ENCODE assay signal across 22 cellular contexts in the genomic region with DNA sequence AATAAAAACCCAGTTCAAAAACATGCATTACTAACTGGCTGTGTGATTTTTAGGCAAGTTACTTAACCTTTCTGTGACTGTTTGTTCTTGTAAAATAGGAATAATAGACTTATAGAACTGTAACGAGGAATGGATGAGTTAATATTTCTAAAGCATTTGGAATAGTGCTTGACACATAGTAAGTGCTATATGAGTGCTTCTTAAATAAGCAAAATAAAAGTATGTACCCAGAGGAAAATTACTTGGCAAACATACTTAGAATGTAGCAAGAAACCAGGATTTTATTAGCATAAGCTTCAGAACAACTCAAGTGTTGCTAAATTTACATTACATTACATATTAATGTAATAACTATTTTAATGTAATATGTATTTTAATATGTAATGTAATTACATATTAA. TPM values are rescaled to one million over a fixed set of nuclear protein-coding genes. Genes with fewer than 3 reads are reported as not detected.
DNase-seq lines count a peak whose midpoint lies in the region; ATAC-seq, FAIRE-seq and TF ChIP-seq lines count a peak whose summit lies in the region.
"Had no signal": no experiment of that assay in that cellular context is flagged by ENCODE, and none has a peak within 500 bp of the region (broad histone marks: within the 10 kb centered on the region; RNA-seq: fewer than 3 reads in every experiment).

No MANE protein-coding gene starts in this region.

- no peaks in the 10 kb centered on the region for H3K27me3 Mint-ChIP-seq in activated naive CD8-positive, alpha-beta T cell
- H3K27me3 Mint-ChIP-seq in activated naive CD8-positive, alpha-beta T cell treated with anti-CD3 and anti-CD28 coated beads, Interleukin-2, amount 50 U/mL, for 24 hours, result no peaks in the 10 kb centered on the region
- H3K27me3 Mint-ChIP-seq in effector memory CD8-positive, alpha-beta T cell, result no peaks in the 10 kb centered on the region
- H3K27me3 Mint-ChIP-seq in endodermal cell (ENCODE audit: insufficient read depth), result no peaks in the 10 kb centered on the region
- H3K27me3 Mint-ChIP-seq: T-cell had no signal

- 96 to 100% methylated on average over 1 of the region's 1 CpG for WGBS in endodermal cell (ENCODE audit: insufficient coverage in 1 of 2, insufficient read length in 1 of 2), 2 experiments

- H3K36me3 Mint-ChIP-seq in activated naive CD8-positive, alpha-beta T cell, result peaks cover 5% of the 10 kb centered on the region
- peaks cover 21% of the 10 kb centered on the region for H3K36me3 Mint-ChIP-seq in activated naive CD8-positive, alpha-beta T cell treated with anti-CD3 and anti-CD28 coated beads, Interleukin-2, amount 50 U/mL, for 24 hours (ENCODE audit: low read depth)
- peaks cover 10% of the 10 kb centered on the region for H3K36me3 Mint-ChIP-seq in effector memory CD8-positive, alpha-beta T cell (ENCODE audit: insufficient read depth)
- H3K36me3 Mint-ChIP-seq in endodermal cell (ENCODE audit: low read depth), result peaks cover 21% of the 10 kb centered on the region

- H3K9me3 ChIP-seq in lower lobe of right lung, result no peaks in the 10 kb centered on the region
- H3K9me3 ChIP-seq in endodermal cell (ENCODE audit: control insufficient read depth, low read length), result no peaks in the 10 kb centered on the region
- H3K9me3 ChIP-seq: HAP-1, SJSA1 had no signal

- H3K4me3 ChIP-seq in lower lobe of right lung (no peak overlapping the region), endodermal cell (ENCODE audit: low read length) (no peak overlapping the region)
- H3K4me3 ChIP-seq: GM23248, HAP-1, SJSA1 had no signal

- H3K9me3 Mint-ChIP-seq in activated naive CD8-positive, alpha-beta T cell (ENCODE audit: low read depth), result no peaks in the 10 kb centered on the region
- H3K9me3 Mint-ChIP-seq in activated naive CD8-positive, alpha-beta T cell treated with anti-CD3 and anti-CD28 coated beads, Interleukin-2, amount 50 U/mL, for 24 hours, result no peaks in the 10 kb centered on the region
- no peaks in the 10 kb centered on the region for H3K9me3 Mint-ChIP-seq in effector memory CD8-positive, alpha-beta T cell
- no peaks in the 10 kb centered on the region for H3K9me3 Mint-ChIP-seq in endodermal cell
- H3K9me3 Mint-ChIP-seq: HFFc6, T-cell had no signal

- intact Hi-C loops in lower lobe of right lung (cut with DNase I), result no loop called here

- H3K36me3 ChIP-seq in lower lobe of right lung, result no peaks in the 10 kb centered on the region
- peaks cover 30% of the 10 kb centered on the region for H3K36me3 ChIP-seq in endodermal cell (ENCODE audit: control insufficient read depth, insufficient read depth, low read length)
- H3K36me3 ChIP-seq: HAP-1 had no signal

- peaks cover 18% of the 10 kb centered on the region for H3K4me1 ChIP-seq in lower lobe of right lung
- H3K4me1 ChIP-seq in endodermal cell (ENCODE audit: control insufficient read depth, insufficient read depth, low read length), result no peaks in the 10 kb centered on the region
- H3K4me1 ChIP-seq: SJSA1 had no signal

- no peak overlapping the region for H3K4me3 Mint-ChIP-seq in activated naive CD8-positive, alpha-beta T cell
- H3K4me3 Mint-ChIP-seq in activated naive CD8-positive, alpha-beta T cell treated with anti-CD3 and anti-CD28 coated beads, Interleukin-2, amount 50 U/mL, for 24 hours, result no peak overlapping the region
- H3K4me3 Mint-ChIP-seq in effector memory CD8-positive, alpha-beta T cell, result no peak overlapping the region
- no peak overlapping the region for H3K4me3 Mint-ChIP-seq in endodermal cell
- H3K4me3 Mint-ChIP-seq: HFFc6, T-cell had no signal

- H3K27ac ChIP-seq in lower lobe of right lung (no peak overlapping the region), endodermal cell (ENCODE audit: low read depth, low read length) (no peak overlapping the region)
- H3K27ac ChIP-seq: GM23248, SJSA1 had no signal

- DNase-seq in activated naive CD8-positive, alpha-beta T cell treated with anti-CD3 and anti-CD28 coated beads, Interleukin-2, amount 50 U/mL, for 24 hours, result no peak
- DNase-seq in lower lobe of right lung (no peak), endodermal cell (no peak)
- no peak for DNase-seq in effector memory CD8-positive, alpha-beta T cell
- DNase-seq: Calu3; GM23248; HFFc6; KBM-7; MV-4-11; NCI-H2081; NCI-H2171 treated with DMSO at 0.1 percent for 48 hours; NCI-H524; NCI-H748 treated with DMSO at 0.1 percent for 48 hours; NK-92 treated with Interleukin-12 subunit alpha and Interleukin-12 subunit beta, amount 100 ng/mL, for 24 hours; PC-3; T-cell had no signal

- TF ChIP-seq CTCF in lower lobe of right lung (IDR thresholded peaks at IDR 0.05) (no peak), endodermal cell (conservative IDR thresholded peaks at IDR 0.05) (no peak)

- H3K27me3 ChIP-seq in lower lobe of right lung (ENCODE audit: low read depth) (no peaks in the 10 kb centered on the region), endodermal cell (ENCODE audit: control insufficient read depth, insufficient read depth, low read length, poor library complexity, severe bottlenecking) (no peaks in the 10 kb centered on the region)
- H3K27me3 ChIP-seq: SJSA1 had no signal

- ATAC-seq in activated naive CD8-positive, alpha-beta T cell treated with anti-CD3 and anti-CD28 coated beads, Interleukin-2, amount 50 U/mL, for 24 hours, result no peak
- ATAC-seq in lower lobe of right lung (peak; percentile 80 to 95), GM18498 (IDR thresholded peaks at IDR 0.05; ENCODE audit: unreplicated experiment) (no peak)
- ATAC-seq in effector memory CD8-positive, alpha-beta T cell (replicated peaks), result no peak
- ATAC-seq: PC-3, Right ventricle myocardium inferior, T-cell had no signal

- no peak overlapping the region for H3K9ac ChIP-seq in endodermal cell (ENCODE audit: extremely low read depth, low read length, poor library complexity, severe bottlenecking)
- H3K9ac ChIP-seq: GM23248 had no signal

- H3K27ac Mint-ChIP-seq in activated naive CD8-positive, alpha-beta T cell, result peak overlapping the region; percentile 41
- no peak overlapping the region for H3K27ac Mint-ChIP-seq in activated naive CD8-positive, alpha-beta T cell treated with anti-CD3 and anti-CD28 coated beads, Interleukin-2, amount 50 U/mL, for 24 hours
- H3K27ac Mint-ChIP-seq in effector memory CD8-positive, alpha-beta T cell, result no peak overlapping the region
- H3K27ac Mint-ChIP-seq in endodermal cell, result no peak overlapping the region
- H3K27ac Mint-ChIP-seq: HFFc6, T-cell had no signal

- H3K4me1 Mint-ChIP-seq in activated naive CD8-positive, alpha-beta T cell (ENCODE audit: low read depth), result peaks cover 32% of the 10 kb centered on the region
- peaks cover 43% of the 10 kb centered on the region for H3K4me1 Mint-ChIP-seq in activated naive CD8-positive, alpha-beta T cell treated with anti-CD3 and anti-CD28 coated beads, Interleukin-2, amount 50 U/mL, for 24 hours
- H3K4me1 Mint-ChIP-seq in effector memory CD8-positive, alpha-beta T cell (ENCODE audit: low read depth in 2 of 2), result peaks cover 5 to 27% of the 10 kb centered on the region in 2 donors
- no peaks in the 10 kb centered on the region for H3K4me1 Mint-ChIP-seq in endodermal cell

- peak; percentile 70 for FAIRE-seq in G401.6 (lab: Jason Lieb, UNC)

RNA-seq across cellular contexts. Expression of gene NFAT5, which starts 14.0 kb away (rescaled TPM):
- total RNA-seq in lower lobe of right lung (56.7 TPM), endodermal cell (10 to 100 TPM; 38.8 to 40.3 TPM)
- 16.0 TPM for polyA plus RNA-seq in endodermal cell (2013, experiment 1 of 2)
- 18.5 TPM for polyA plus RNA-seq in endodermal cell (2013, experiment 2 of 2)

Comparison
In these comparisons a context has a peak if more than half of its experiments do, and no peak if none do; other contexts are left out.
1. ATAC-seq: peak in lower lobe of right lung (2 of 2); none in activated naive CD8-positive, alpha-beta T cell treated with anti-CD3 and anti-CD28 coated beads, Interleukin-2, amount 50 U/mL, for 24 hours (single experiment), effector memory CD8-positive, alpha-beta T cell (single experiment) and GM18498 (single experiment).